Comparison of ENCODE assay signal across 1 cellular context in the genomic region with DNA sequence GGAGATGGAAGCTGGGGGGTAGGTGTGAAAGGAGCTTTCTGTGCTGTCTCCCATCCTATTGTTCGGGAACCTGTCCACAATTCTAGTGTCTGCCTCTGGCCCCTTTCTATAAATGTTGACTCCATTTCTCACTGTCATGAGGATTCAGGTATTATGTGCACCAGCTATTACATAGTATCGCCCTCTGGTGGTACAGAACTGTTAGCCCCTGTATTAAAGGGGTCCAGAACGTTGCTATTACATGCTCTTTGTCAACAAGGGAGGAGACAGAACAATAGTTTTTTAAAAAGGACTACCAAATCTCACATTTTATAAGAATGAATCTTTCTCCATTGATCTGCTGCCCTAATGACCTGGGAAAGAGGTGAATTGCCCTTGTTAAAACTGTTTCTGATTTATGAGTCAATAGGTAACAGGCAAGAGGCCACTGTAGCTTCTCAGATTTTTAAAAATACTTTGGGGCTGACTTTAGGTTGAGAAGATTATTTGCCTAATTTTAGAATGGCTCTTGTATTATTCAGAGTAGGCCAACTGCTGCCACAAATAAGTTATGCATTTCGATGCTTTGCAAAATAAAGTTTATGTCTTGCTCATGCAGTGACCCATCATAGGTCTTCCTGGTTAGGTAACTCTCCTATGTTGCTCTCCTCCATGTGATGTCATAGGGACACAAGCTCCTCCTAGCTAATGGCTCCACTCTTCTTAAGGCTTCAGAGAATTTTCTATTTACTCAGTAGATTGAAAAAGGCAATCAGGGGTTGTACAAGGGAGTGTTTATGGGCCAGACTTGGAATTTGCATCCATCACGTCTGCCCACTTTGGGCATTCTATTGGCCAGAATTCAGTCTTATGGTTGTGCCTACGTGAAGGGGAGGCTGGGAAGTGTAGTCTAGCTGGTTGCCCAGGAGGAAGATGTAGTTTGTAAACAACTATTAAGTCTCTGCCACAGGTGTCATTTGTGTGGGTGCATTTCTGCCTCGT.
TF ChIP-seq lines count a peak whose summit lies in the region.

No MANE protein-coding gene starts in this region.

TF ChIP-seq in IMR-90, 13 proteins besides CTCF, POLR2A, EP300 and RAD21:
- TF ChIP-seq SMC3 (IDR thresholded peaks at IDR 0.05; ENCODE audit: low read depth, low read length) (peak; percentile 74), RFX5 (IDR thresholded peaks at IDR 0.05; ENCODE audit: low read depth, low read length) (no peak)
